ENCODE assay signal across 1 cellular context in the genomic region with DNA sequence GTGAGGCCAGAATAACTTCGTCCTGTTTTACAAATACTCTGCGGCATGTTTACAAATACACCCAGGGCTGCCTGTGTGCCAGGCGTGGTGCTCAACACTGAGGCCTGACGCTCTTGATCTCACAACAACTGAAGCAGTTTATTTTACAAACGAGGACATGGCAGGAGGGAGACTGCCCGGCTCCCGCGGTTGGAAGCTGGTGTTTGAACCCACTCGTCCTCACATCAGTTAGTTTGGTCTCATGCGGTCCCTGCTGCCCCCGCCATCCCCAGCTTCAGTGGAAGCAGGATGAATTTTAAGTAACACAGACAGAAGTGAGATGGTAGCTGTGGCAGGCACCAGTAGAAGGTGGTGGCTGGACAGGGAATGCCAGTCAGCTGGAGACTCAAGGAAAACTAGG.
TF ChIP-seq lines count a peak whose summit lies in the region.

No MANE protein-coding gene starts in this region.

TF ChIP-seq in H1, 55 proteins besides CTCF, POLR2A, EP300 and RAD21:
- TF ChIP-seq SRF (IDR thresholded peaks at IDR 0.05; ENCODE audit: low read depth, low read length) (no peak), SIN3A (conservative IDR thresholded peaks at IDR 0.05 in 1 of 2, IDR thresholded peaks at IDR 0.05 in 1 of 2; ENCODE audit: low read depth in 1 of 2, low read length in 2 of 2) (no peak), CEBPB (IDR thresholded peaks at IDR 0.05; ENCODE audit: low read depth, low read length) (no peak), KDM5A (IDR thresholded peaks at IDR 0.05; ENCODE audit: low read length) (no peak), BACH1 (IDR thresholded peaks at IDR 0.05; ENCODE audit: low read length) (no peak), MAFK (IDR thresholded peaks at IDR 0.05; ENCODE audit: low read depth, low read length) (no peak), YY1 (IDR thresholded peaks at IDR 0.05; ENCODE audit: low read depth, low read length) (no peak), SIX5 (IDR thresholded peaks at IDR 0.05; ENCODE audit: low read depth, low read length) (no peak), CTBP2 (IDR thresholded peaks at IDR 0.05; ENCODE audit: borderline replicate concordance, insufficient read depth, insufficient read length, low read length) (no peak), SUZ12 (IDR thresholded peaks at IDR 0.05; ENCODE audit: low read length) (no peak), KDM1A (IDR thresholded peaks at IDR 0.05; ENCODE audit: borderline replicate concordance, low read length) (no peak), SIRT6 (IDR thresholded peaks at IDR 0.05; ENCODE audit: low read length) (no peak), TCF12 (IDR thresholded peaks at IDR 0.05; ENCODE audit: low read depth, low read length) (no peak)
- TF ChIP-seq, protein P1, sequence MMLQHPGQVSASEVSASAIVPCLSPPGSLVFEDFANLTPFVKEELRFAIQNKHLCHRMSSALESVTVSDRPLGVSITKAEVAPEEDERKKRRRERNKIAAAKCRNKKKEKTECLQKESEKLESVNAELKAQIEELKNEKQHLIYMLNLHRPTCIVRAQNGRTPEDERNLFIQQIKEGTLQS (IDR thresholded peaks at IDR 0.05; ENCODE audit: insufficient read depth, low read depth, low read length), result no peak
- TF ChIP-seq, protein P2, sequence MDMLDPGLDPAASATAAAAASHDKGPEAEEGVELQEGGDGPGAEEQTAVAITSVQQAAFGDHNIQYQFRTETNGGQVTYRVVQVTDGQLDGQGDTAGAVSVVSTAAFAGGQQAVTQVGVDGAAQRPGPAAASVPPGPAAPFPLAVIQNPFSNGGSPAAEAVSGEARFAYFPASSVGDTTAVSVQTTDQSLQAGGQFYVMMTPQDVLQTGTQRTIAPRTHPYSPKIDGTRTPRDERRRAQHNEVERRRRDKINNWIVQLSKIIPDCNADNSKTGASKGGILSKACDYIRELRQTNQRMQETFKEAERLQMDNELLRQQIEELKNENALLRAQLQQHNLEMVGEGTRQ (IDR thresholded peaks at IDR 0.05; ENCODE audit: low read length), result no peak
TF ChIP-seq in H1: peak in this region for 0.
